22 cellular contexts compared by ENCODE assay signal in genomic region chr10:70190581-70190980, GRCh38. TPM values are rescaled to one million over a fixed set of nuclear protein-coding genes. Genes with fewer than 3 reads are reported as not detected.
A peak's percentile ranks its signal among the peaks of the same experiment; 100 is the strongest.
DNase-seq lines count a peak whose midpoint lies in the region; TF ChIP-seq lines count a peak whose summit lies in the region.
"Had no signal": no experiment of that assay in that cellular context is flagged by ENCODE, and none has a peak within 500 bp of the region (broad histone marks: within the 10 kb centered on the region; RNA-seq: fewer than 3 reads in every experiment).

No MANE protein-coding gene starts in this region.

- H3K9me3 Mint-ChIP-seq in HFFc6: no peaks in the 10 kb centered on the region
- H3K9me3 Mint-ChIP-seq in brain: peaks cover 0 to 3% (median 0%) of the 10 kb centered on the region in 5 experiments
- H3K9me3 Mint-ChIP-seq: activated T-helper 2 cell treated with anti-CD3 and anti-CD28 coated beads, Interferon-gamma antibody, Interleukin-2, Interleukin-4, amounts not matched to agents 10 μg/mL and 5 μg/mL and 100 μg/mL, durations not matched to agents 14 hours and 24 hours and 36 hours; central memory CD8-positive, alpha-beta T cell; effector memory CD8-positive, alpha-beta T cell; IgD-negative memory B cell; neural crest cell; stimulated activated naive B cell treated with anti-CD40 and anti-IgM and Interleukin-4, amounts not matched to agents 10 μg/mL and 1 μg/mL and 100 μg/mL, for 72 hours had no signal

- no peaks in the 10 kb centered on the region for H3K27me3 ChIP-seq in ACC112 (ENCODE audit: insufficient read depth, low read length)
- H3K27me3 ChIP-seq in mesenchymal stem cell (ENCODE audit: control insufficient read depth in 1 of 2, insufficient read depth in 1 of 2, low read length in 2 of 2): no peaks in the 10 kb centered on the region

- no peaks in the 10 kb centered on the region for H3K79me2 ChIP-seq in ACC112 (ENCODE audit: control insufficient read depth, insufficient read depth, low read length, unreplicated experiment)

- 77% methylated on average over 5 of the region's 5 CpGs for WGBS in mesenchymal stem cell

- peak overlapping the region in 1 of 2 experiments; percentile 46 for H3K18ac ChIP-seq in mesenchymal stem cell (ENCODE audit: low read depth in 1 of 2, low read length in 2 of 2)

- H2AFZ ChIP-seq in ACC112 (ENCODE audit: low read length, unreplicated experiment): no peak overlapping the region
- H2AFZ ChIP-seq in mesenchymal stem cell (ENCODE audit: low read depth, low read length): no peak overlapping the region

- peak overlapping the region; percentile 88 for H3K9ac ChIP-seq in mesenchymal stem cell (ENCODE audit: low read length)

- no peaks in the 10 kb centered on the region for H3K9me3 ChIP-seq in mesenchymal stem cell (ENCODE audit: control insufficient read depth, low read length)
- H3K9me3 ChIP-seq: psoas muscle had no signal

- H3K23ac ChIP-seq in mesenchymal stem cell (ENCODE audit: low read length in 2 of 2): no peak overlapping the region

- H4K8ac ChIP-seq in mesenchymal stem cell (ENCODE audit: low read length): peak overlapping the region; percentile 14

- no peak for TF ChIP-seq CTCF in HFFc6 (IDR thresholded peaks at IDR 0.05)
- TF ChIP-seq CTCF in brain (conservative IDR thresholded peaks at IDR 0.05): no peak

- no peak overlapping the region for H2BK15ac ChIP-seq in mesenchymal stem cell (ENCODE audit: low read depth, poor library complexity, severe bottlenecking)

- H4K91ac ChIP-seq in mesenchymal stem cell (ENCODE audit: low read length): peak overlapping the region; percentile 87

- H3K4me2 ChIP-seq in mesenchymal stem cell (ENCODE audit: low read length, poor library complexity, severe bottlenecking): no peak overlapping the region

- no peak overlapping the region for H2BK5ac ChIP-seq in mesenchymal stem cell (ENCODE audit: low read depth, low read length, poor library complexity, severe bottlenecking)

- H3K36me3 ChIP-seq in ACC112 (ENCODE audit: insufficient read depth, low read length) (no peaks in the 10 kb centered on the region), mesenchymal stem cell (ENCODE audit: control insufficient read depth in 1 of 2, insufficient read depth in 2 of 2, low read depth in 1 of 2, low read length in 2 of 2) (no peaks in the 10 kb centered on the region)

- H3K4me1 ChIP-seq in ACC112 (ENCODE audit: control insufficient read depth, insufficient read depth, low read length, unreplicated experiment): peaks cover 46% of the 10 kb centered on the region
- peaks cover 4% of the 10 kb centered on the region for H3K4me1 ChIP-seq in mesenchymal stem cell (ENCODE audit: control insufficient read depth, insufficient read depth, low read depth, low read length)
- H3K4me1 ChIP-seq: psoas muscle had no signal

- H3K4me3 Mint-ChIP-seq in HFFc6 (peak overlapping the region; percentile 78), brain (no peak overlapping the region)
- H3K4me3 Mint-ChIP-seq: central memory CD8-positive, alpha-beta T cell; effector memory CD8-positive, alpha-beta T cell; IgD-negative memory B cell; neural crest cell; stimulated activated naive B cell treated with anti-CD40 and anti-IgM and Interleukin-4, amounts not matched to agents 10 μg/mL and 1 μg/mL and 100 μg/mL, for 72 hours had no signal

- H3K27ac ChIP-seq in ACC112 (ENCODE audit: low read depth, low read length) (peak overlapping the region; percentile 98), mesenchymal stem cell (ENCODE audit: low read length, poor library complexity, severe bottlenecking) (no peak overlapping the region)
- H3K27ac ChIP-seq: psoas muscle had no signal

- peak overlapping the region; percentile 21; the same call in 1 of the 2 replicates for H3K4me3 ChIP-seq in ACC112 (ENCODE audit: low read depth, low read length)
- H3K4me3 ChIP-seq in mesenchymal stem cell (ENCODE audit: insufficient read depth in 1 of 2, low read depth in 1 of 2, low read length in 2 of 2): peak overlapping the region in 1 of 2 experiments; percentile 64
- H3K4me3 ChIP-seq: psoas muscle had no signal

- peak overlapping the region in 1 of 2 experiments; percentile 7 for H3K14ac ChIP-seq in mesenchymal stem cell (ENCODE audit: low read length in 2 of 2)

- H2AK5ac ChIP-seq in mesenchymal stem cell (ENCODE audit: low read length, severe bottlenecking): no peak overlapping the region

- H3K4me1 Mint-ChIP-seq in HFFc6 (ENCODE audit: low read depth) (peaks cover 63% of the 10 kb centered on the region), brain (peaks cover 28% of the 10 kb centered on the region)
- H3K4me1 Mint-ChIP-seq: central memory CD8-positive, alpha-beta T cell; IgD-negative memory B cell; neural crest cell; stimulated activated naive B cell treated with anti-CD40 and anti-IgM and Interleukin-4, amounts not matched to agents 10 μg/mL and 1 μg/mL and 100 μg/mL, for 72 hours had no signal

- H3K36me3 Mint-ChIP-seq in HFFc6 (ENCODE audit: low read depth) (peaks cover 5% of the 10 kb centered on the region; the same call in 1 of the 2 replicates), brain (no peaks in the 10 kb centered on the region)
- H3K36me3 Mint-ChIP-seq: IgD-negative memory B cell; stimulated activated naive B cell treated with anti-CD40 and anti-IgM and Interleukin-4, amounts not matched to agents 10 μg/mL and 1 μg/mL and 100 μg/mL, for 72 hours had no signal

- H3K27me3 Mint-ChIP-seq in HFFc6 (ENCODE audit: insufficient read depth) (peaks cover 5% of the 10 kb centered on the region), brain (no peaks in the 10 kb centered on the region)
- H3K27me3 Mint-ChIP-seq: central memory CD8-positive, alpha-beta T cell; effector memory CD8-positive, alpha-beta T cell; IgD-negative memory B cell had no signal

- H3K27ac Mint-ChIP-seq in HFFc6: peak overlapping the region; percentile 88
- peak overlapping the region in 3 of 5 experiments; percentile 17 to 71 (median 19) for H3K27ac Mint-ChIP-seq in brain
- H3K27ac Mint-ChIP-seq: activated T-helper 2 cell treated with anti-CD3 and anti-CD28 coated beads, Interferon-gamma antibody, Interleukin-2, Interleukin-4, amounts not matched to agents 10 μg/mL and 5 μg/mL and 100 μg/mL, durations not matched to agents 14 hours and 24 hours and 36 hours; effector memory CD8-positive, alpha-beta T cell; stimulated activated naive B cell treated with anti-CD40 and anti-IgM and Interleukin-4, amounts not matched to agents 10 μg/mL and 1 μg/mL and 100 μg/mL, for 72 hours had no signal

- H2BK120ac ChIP-seq in mesenchymal stem cell (ENCODE audit: low read depth, low read length): no peak overlapping the region

- H3K4ac ChIP-seq in mesenchymal stem cell (ENCODE audit: low read depth in 1 of 2, low read length in 2 of 2): no peak overlapping the region

- DNase-seq in HFFc6: peak; percentile 33
- DNase-seq in mesenchymal stem cell: peak; percentile 29
- no peak for DNase-seq in globus pallidus (ENCODE audit: low spot score)
- DNase-seq in SHP77 (lab: John Stamatoyannopoulos, UW): no peak
- DNase-seq in NCI-H748 treated with DMSO at 0.1 percent for 48 hours (lab: John Stamatoyannopoulos, UW): no peak
- no peak for DNase-seq in activated CD4-positive, alpha-beta T cell treated with anti-CD3 and anti-CD28 coated beads, Interleukin-2, amount 50 U/mL, for 48 hours
- DNase-seq: effector memory CD8-positive, alpha-beta T cell; hypothalamus; midbrain; NCI-H1930; NCI-H510A treated with DMSO at 0.1 percent for 48 hours; psoas muscle; stimulated activated CD4-positive, alpha-beta T cell treated with anti-CD3 and anti-CD28 coated beads, Interleukin-15, amount 100 ng/mL, for 24 hours; stimulated activated naive B cell treated with anti-CD40 and anti-IgM and Interleukin-4, amounts not matched to agents 10 μg/mL and 1 μg/mL and 100 μg/mL, for 72 hours; T1000; trophoblast cell had no signal

- H3K79me1 ChIP-seq in mesenchymal stem cell (replicated peaks; ENCODE audit: low read length, poor library complexity, severe bottlenecking): no peaks in the 10 kb centered on the region

- H2BK12ac ChIP-seq in mesenchymal stem cell (ENCODE audit: low read length in 2 of 2): peak overlapping the region; percentile 49 to 89

RNA-seq across cellular contexts. Expression of gene SAR1A, which starts 20.3 kb away (rescaled TPM):
- 100 to 1,000 TPM; 203 to 231 (median 215) TPM for total RNA-seq in HFFc6 (2021; fragmentation: NEBNext Ultra II Directional; extraction: Animal tissue kit (Norgen Biotek cat#: 25700))
- polyA plus RNA-seq in brain (ENCODE audit: insufficient read depth, low read depth, low replicate concordance): 28.8 TPM
- polyA plus RNA-seq in mesenchymal stem cell (2013, experiment 1 of 2): 103 TPM
- polyA plus RNA-seq in mesenchymal stem cell (2013, experiment 2 of 2): 104 TPM

RNA-seq across cellular contexts. Expression of gene PPA1, which starts 42.6 kb away (rescaled TPM):
- 100 to 1,000 TPM; 105 to 132 (median 121) TPM for total RNA-seq in HFFc6 (2021; fragmentation: NEBNext Ultra II Directional; extraction: Animal tissue kit (Norgen Biotek cat#: 25700))
- polyA plus RNA-seq in brain (ENCODE audit: insufficient read depth, low read depth, low replicate concordance): 127 TPM
- polyA plus RNA-seq in mesenchymal stem cell (2013, experiment 1 of 2): 144 TPM
- 153 TPM for polyA plus RNA-seq in mesenchymal stem cell (2013, experiment 2 of 2)

RNA-seq across cellular contexts. Expression of gene TYSND1, which starts 44.1 kb away (rescaled TPM):
- 1 to 10 TPM; 4.6 to 5.7 (median 4.9) TPM for total RNA-seq in HFFc6 (2021; fragmentation: NEBNext Ultra II Directional; extraction: Animal tissue kit (Norgen Biotek cat#: 25700))
- 6.2 TPM for polyA plus RNA-seq in brain (ENCODE audit: insufficient read depth, low read depth, low replicate concordance)
- 4.0 TPM for polyA plus RNA-seq in mesenchymal stem cell (2013, experiment 1 of 2)
- polyA plus RNA-seq in mesenchymal stem cell (2013, experiment 2 of 2): 4.1 TPM

RNA-seq across cellular contexts. Expression of gene AIFM2, which starts 58.0 kb away (rescaled TPM):
- 10 to 100 TPM in 3 of 6 experiments, 1 to 10 TPM in 3; 5.1 to 12.3 (median 10.4) TPM for total RNA-seq in HFFc6 (2021; fragmentation: NEBNext Ultra II Directional; extraction: Animal tissue kit (Norgen Biotek cat#: 25700))
- 3.9 TPM for polyA plus RNA-seq in brain (ENCODE audit: insufficient read depth, low read depth, low replicate concordance)
- 10.2 TPM for polyA plus RNA-seq in mesenchymal stem cell (2013, experiment 1 of 2)
- 10.0 TPM for polyA plus RNA-seq in mesenchymal stem cell (2013, experiment 2 of 2)

Comparison
In these comparisons a context has a peak if more than half of its experiments do, and no peak if none do; other contexts are left out.
1. DNase-seq: peak in HFFc6 (single experiment) and mesenchymal stem cell (single experiment); none in globus pallidus (single experiment), SHP77 (0 of 2), NCI-H748 treated with DMSO at 0.1 percent for 48 hours (single experiment) and activated CD4-positive, alpha-beta T cell treated with anti-CD3 and anti-CD28 coated beads, Interleukin-2, amount 50 U/mL, for 48 hours (0 of 2).